ENCODE assay signal across 30 cellular contexts in genomic region chr4:24932831-24933230, GRCh38. TPM values are rescaled to one million over a fixed set of nuclear protein-coding genes. Genes with fewer than 3 reads are reported as not detected.
"Had no signal": no experiment of that assay in that cellular context is flagged by ENCODE, and none has a peak within 500 bp of the region (broad histone marks: within the 10 kb centered on the region; RNA-seq: fewer than 3 reads in every experiment).

No MANE protein-coding gene starts in this region.

- DNase-seq: activated CD4-positive, alpha-beta T cell treated with anti-CD3 and anti-CD28 coated beads for 36 hours; activated CD4-positive, alpha-beta T cell treated with anti-CD3 and anti-CD28 coated beads, Interleukin-2, amount 50 U/mL, for 48 hours; activated gamma-delta T cell treated with Interleukin-2 at 50 U/mL for 16 hours; activated T-cell treated with anti-CD3 and anti-CD28 coated beads for 4 hours; adrenal gland; dermis blood vessel endothelial cell; effector memory CD4-positive, alpha-beta T cell; glutamatergic neuron; hypothalamus; left lung; mucosa of descending colon; naive thymus-derived CD4-positive, alpha-beta T cell; right cardiac atrium; stimulated activated CD4-positive, alpha-beta T cell treated with anti-CD3 and anti-CD28 coated beads, Interleukin-15, amount 100 ng/mL, for 24 hours; stimulated activated CD4-positive, alpha-beta T cell treated with anti-CD3 and anti-CD28 coated beads, Interleukin-2, amount 100 ng/mL, for 48 hours; transverse colon had no signal

- H3K27ac ChIP-seq: adrenal gland, esophagus muscularis mucosa, left lung, prostate gland, suprapubic skin, transverse colon, vagina had no signal

- ATAC-seq: activated CD4-positive, alpha-beta T cell treated with anti-CD3 and anti-CD28 coated beads for 36 hours; activated naive CD4-positive, alpha-beta T cell treated with anti-CD3 and anti-CD28 coated beads, Interleukin-2, amount 50 U/mL, for 72 hours; left lung; mucosa of descending colon; naive thymus-derived CD4-positive, alpha-beta T cell; right cardiac atrium; WTC11 had no signal

- H3K4me3 ChIP-seq: adrenal gland, esophagus muscularis mucosa, left lung, mucosa of descending colon, prostate gland, skin epidermis, suprapubic skin, transverse colon, vagina had no signal

- H3K4me1 Mint-ChIP-seq: activated CD4-positive, alpha-beta T cell treated with anti-CD3 and anti-CD28 coated beads for 36 hours; memory B cell; naive thymus-derived CD4-positive, alpha-beta T cell; WTC11 had no signal

- H3K9me3 ChIP-seq: prostate gland had no signal

- H3K27me3 ChIP-seq: adrenal gland, esophagus muscularis mucosa, left lung, suprapubic skin, vagina had no signal

- H3K4me3 Mint-ChIP-seq: activated CD4-positive, alpha-beta T cell treated with anti-CD3 and anti-CD28 coated beads for 36 hours; activated T-helper 1 cell treated with anti-CD3 and anti-CD28 coated beads, Interleukin-12 subunit alpha, Interleukin-12 subunit beta, Interleukin-2, Interleukin-4 antibody, amounts not matched to agents 30 ng/mL and 10 ng/mL and 1 ng/mL, durations not matched to agents 14 hours and 24 hours and 36 hours; memory B cell; naive thymus-derived CD4-positive, alpha-beta T cell; stimulated activated naive CD8-positive, alpha-beta T cell treated with anti-CD3 and anti-CD28 coated beads, Interleukin-15, Interleukin-2, amounts not matched to agents 100 ng/mL and 50 ng/mL, for 24 hours; T-helper 2 cell treated with Interferon-gamma antibody and Interleukin-4, amounts not matched to agents 5 μg/mL and 100 μg/mL, for 36 hours; WTC11 had no signal

- H3K27ac Mint-ChIP-seq: activated CD4-positive, alpha-beta T cell treated with anti-CD3 and anti-CD28 coated beads for 36 hours; activated naive CD4-positive, alpha-beta T cell treated with anti-CD3 and anti-CD28 coated beads, Interleukin-2, amount 50 U/mL, for 72 hours; activated T-helper 1 cell treated with anti-CD3 and anti-CD28 coated beads, Interleukin-12 subunit alpha, Interleukin-12 subunit beta, Interleukin-2, Interleukin-4 antibody, amounts not matched to agents 30 ng/mL and 10 ng/mL and 1 ng/mL, durations not matched to agents 14 hours and 24 hours and 36 hours; memory B cell; naive thymus-derived CD4-positive, alpha-beta T cell; stimulated activated naive CD8-positive, alpha-beta T cell treated with anti-CD3 and anti-CD28 coated beads, Interleukin-15, Interleukin-2, amounts not matched to agents 100 ng/mL and 50 ng/mL, for 24 hours; T-helper 2 cell treated with Interferon-gamma antibody and Interleukin-4, amounts not matched to agents 5 μg/mL and 100 μg/mL, for 36 hours; WTC11 had no signal

- FAIRE-seq: endothelial cell of umbilical vein, keratinocyte, TTC549 had no signal

- H3K4me1 ChIP-seq: adrenal gland, prostate gland, suprapubic skin, vagina had no signal

- H3K36me3 ChIP-seq: adrenal gland, esophagus muscularis mucosa, left lung, prostate gland, suprapubic skin, transverse colon, vagina had no signal

RNA-seq across cellular contexts. Expression of gene CCDC149, which starts 20.0 kb away (rescaled TPM):
- total RNA-seq: activated T-helper 1 cell treated with anti-CD3 and anti-CD28 coated beads, Interleukin-12 subunit alpha, Interleukin-12 subunit beta, Interleukin-2, Interleukin-4 antibody, amounts not matched to agents 30 ng/mL and 10 ng/mL and 1 ng/mL, durations not matched to agents 14 hours and 24 hours and 36 hours had no signal
- polyA plus RNA-seq: naive thymus-derived CD4-positive, alpha-beta T cell had no signal
